ENCODE assay signal across 20 cellular contexts in the genomic region with DNA sequence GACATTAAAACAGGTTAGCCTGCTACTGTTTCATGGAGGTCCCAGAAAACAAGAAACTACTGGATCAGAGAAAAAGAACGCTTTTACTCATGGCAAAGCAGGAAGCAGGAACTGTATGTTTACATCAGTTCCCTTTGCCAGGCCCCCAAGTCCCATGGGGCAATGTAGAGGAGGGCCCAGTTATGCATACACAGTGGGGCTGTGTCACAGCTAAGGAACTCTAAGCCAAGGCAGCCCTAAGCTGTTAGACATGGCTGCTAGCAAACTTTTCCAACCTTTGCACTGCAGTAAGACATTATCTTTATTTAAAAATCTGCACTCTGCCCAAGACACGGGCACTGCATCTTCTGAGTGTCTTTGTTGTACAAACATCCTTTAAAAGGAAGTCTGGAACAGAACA.
"Had no signal": no experiment of that assay in that cellular context is flagged by ENCODE, and none has a peak within 500 bp of the region (broad histone marks: within the 10 kb centered on the region; RNA-seq: fewer than 3 reads in every experiment).

No MANE protein-coding gene starts in this region.

- H3K36me3 ChIP-seq: breast epithelium, neutrophil, sigmoid colon, spleen had no signal

- FAIRE-seq: astrocyte had no signal

- ATAC-seq: activated T-cell treated with anti-CD3 and anti-CD28 coated beads, Interleukin-2, amount 50 U/mL, for 72 hours; left ventricle myocardium superior; naive thymus-derived CD4-positive, alpha-beta T cell; stimulated activated naive B cell treated with anti-CD40 and anti-IgM and Interleukin-4, amounts not matched to agents 10 μg/mL and 1 μg/mL and 100 μg/mL, for 72 hours had no signal

- H3K4me1 ChIP-seq: breast epithelium, parathyroid adenoma, sigmoid colon, spleen had no signal

- DNase-seq: activated CD4-positive, alpha-beta T cell treated with anti-CD3 and anti-CD28 coated beads for 1 hour; activated CD8-positive, alpha-beta memory T cell treated with anti-CD3 and anti-CD28 coated beads for 24 hours; activated CD8-positive, alpha-beta memory T cell treated with anti-CD3 and anti-CD28 coated beads, Interleukin-2, amount 50 U/mL, for 48 hours; activated effector memory CD4-positive, alpha-beta T cell treated with anti-CD3 and anti-CD28 coated beads, Interleukin-2, amount 50 U/mL, for 16 hours; activated T-cell treated with anti-CD3 and anti-CD28 coated beads, Interleukin-2, amount 50 U/mL, for 72 hours; foreskin melanocyte; immature natural killer cell; kidney glomerular epithelial cell; left ventricle myocardium superior; naive thymus-derived CD4-positive, alpha-beta T cell; sigmoid colon; spleen; stimulated activated CD4-positive, alpha-beta T cell treated with anti-CD3 and anti-CD28 coated beads, Interleukin-4, amount 100 ng/mL, for 4 hours; stimulated activated naive B cell treated with anti-CD40 and anti-IgM and Interleukin-4, amounts not matched to agents 10 μg/mL and 1 μg/mL and 100 μg/mL, for 72 hours had no signal

- H3K27ac ChIP-seq: breast epithelium, coronary artery, neutrophil, parathyroid adenoma, sigmoid colon, spleen, VCaP had no signal

- H3K27me3 ChIP-seq: breast epithelium, neutrophil, sigmoid colon, spleen had no signal

- H3K4me3 ChIP-seq: breast epithelium, coronary artery, sigmoid colon, spleen had no signal

- H3K9me3 ChIP-seq: breast epithelium, neutrophil, sigmoid colon had no signal

- H3K79me2 ChIP-seq: parathyroid adenoma had no signal

- H2AFZ ChIP-seq: parathyroid adenoma had no signal

- H3K9ac ChIP-seq: parathyroid adenoma had no signal
